1 cellular context compared by ENCODE assay signal in genomic region chr15:58472821-58473581, GRCh38.
TF ChIP-seq lines count a peak whose summit lies in the region.

No MANE protein-coding gene starts in this region.

TF ChIP-seq in HepG2, 621 proteins besides CTCF, POLR2A, EP300 and RAD21 (continued from another document):
- TF ChIP-seq, protein P1, sequence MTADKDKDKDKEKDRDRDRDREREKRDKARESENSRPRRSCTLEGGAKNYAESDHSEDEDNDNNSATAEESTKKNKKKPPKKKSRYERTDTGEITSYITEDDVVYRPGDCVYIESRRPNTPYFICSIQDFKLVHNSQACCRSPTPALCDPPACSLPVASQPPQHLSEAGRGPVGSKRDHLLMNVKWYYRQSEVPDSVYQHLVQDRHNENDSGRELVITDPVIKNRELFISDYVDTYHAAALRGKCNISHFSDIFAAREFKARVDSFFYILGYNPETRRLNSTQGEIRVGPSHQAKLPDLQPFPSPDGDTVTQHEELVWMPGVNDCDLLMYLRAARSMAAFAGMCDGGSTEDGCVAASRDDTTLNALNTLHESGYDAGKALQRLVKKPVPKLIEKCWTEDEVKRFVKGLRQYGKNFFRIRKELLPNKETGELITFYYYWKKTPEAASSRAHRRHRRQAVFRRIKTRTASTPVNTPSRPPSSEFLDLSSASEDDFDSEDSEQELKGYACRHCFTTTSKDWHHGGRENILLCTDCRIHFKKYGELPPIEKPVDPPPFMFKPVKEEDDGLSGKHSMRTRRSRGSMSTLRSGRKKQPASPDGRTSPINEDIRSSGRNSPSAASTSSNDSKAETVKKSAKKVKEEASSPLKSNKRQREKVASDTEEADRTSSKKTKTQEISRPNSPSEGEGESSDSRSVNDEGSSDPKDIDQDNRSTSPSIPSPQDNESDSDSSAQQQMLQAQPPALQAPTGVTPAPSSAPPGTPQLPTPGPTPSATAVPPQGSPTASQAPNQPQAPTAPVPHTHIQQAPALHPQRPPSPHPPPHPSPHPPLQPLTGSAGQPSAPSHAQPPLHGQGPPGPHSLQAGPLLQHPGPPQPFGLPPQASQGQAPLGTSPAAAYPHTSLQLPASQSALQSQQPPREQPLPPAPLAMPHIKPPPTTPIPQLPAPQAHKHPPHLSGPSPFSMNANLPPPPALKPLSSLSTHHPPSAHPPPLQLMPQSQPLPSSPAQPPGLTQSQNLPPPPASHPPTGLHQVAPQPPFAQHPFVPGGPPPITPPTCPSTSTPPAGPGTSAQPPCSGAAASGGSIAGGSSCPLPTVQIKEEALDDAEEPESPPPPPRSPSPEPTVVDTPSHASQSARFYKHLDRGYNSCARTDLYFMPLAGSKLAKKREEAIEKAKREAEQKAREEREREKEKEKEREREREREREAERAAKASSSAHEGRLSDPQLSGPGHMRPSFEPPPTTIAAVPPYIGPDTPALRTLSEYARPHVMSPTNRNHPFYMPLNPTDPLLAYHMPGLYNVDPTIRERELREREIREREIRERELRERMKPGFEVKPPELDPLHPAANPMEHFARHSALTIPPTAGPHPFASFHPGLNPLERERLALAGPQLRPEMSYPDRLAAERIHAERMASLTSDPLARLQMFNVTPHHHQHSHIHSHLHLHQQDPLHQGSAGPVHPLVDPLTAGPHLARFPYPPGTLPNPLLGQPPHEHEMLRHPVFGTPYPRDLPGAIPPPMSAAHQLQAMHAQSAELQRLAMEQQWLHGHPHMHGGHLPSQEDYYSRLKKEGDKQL (CRISPR knock-in tag; IDR thresholded peaks at IDR 0.05; ENCODE audit: low read depth) = no peak
- TF ChIP-seq TP53 (CRISPR knock-in tag; conservative IDR thresholded peaks at IDR 0.05) (no peak), TRIM24 (CRISPR knock-in tag; IDR thresholded peaks at IDR 0.05) (no peak), BRCA1 (CRISPR knock-in tag; IDR thresholded peaks at IDR 0.05) (no peak), ZNF274 (CRISPR knock-in tag; IDR thresholded peaks at IDR 0.05) (no peak), TMF1 (CRISPR knock-in tag; IDR thresholded peaks at IDR 0.05; ENCODE audit: low read depth) (no peak), MTF1 (CRISPR knock-in tag; IDR thresholded peaks at IDR 0.05) (no peak), ARNTL (CRISPR knock-in tag; IDR thresholded peaks at IDR 0.05) (no peak), ZBTB43 (CRISPR knock-in tag; conservative IDR thresholded peaks at IDR 0.05) (no peak), MAZ (IDR thresholded peaks at IDR 0.05; ENCODE audit: borderline replicate concordance, low read depth, low read length) (no peak), MAZ (CRISPR knock-in tag; IDR thresholded peaks at IDR 0.05; ENCODE audit: low read depth) (no peak)
